ENCODE assay signal across 9 cellular contexts in the genomic region with DNA sequence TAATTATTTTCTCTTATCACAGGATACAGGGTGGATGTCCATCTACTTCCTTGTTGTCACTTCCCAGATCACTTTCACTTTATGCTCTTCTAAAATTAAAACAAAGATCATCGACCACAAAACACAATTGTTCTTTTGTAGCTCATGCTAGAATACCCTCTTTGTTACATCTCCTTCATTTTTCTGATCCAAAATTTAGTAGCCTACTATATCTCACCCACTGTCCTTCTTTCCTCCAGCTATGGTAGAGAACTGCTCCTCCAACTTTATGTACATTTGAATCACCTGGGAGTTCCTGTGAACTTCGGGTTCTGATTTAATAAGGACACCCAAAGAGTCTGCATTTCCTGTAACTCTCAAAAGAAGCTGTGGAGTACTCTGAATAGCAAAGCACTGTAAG. TPM values are rescaled to one million over a fixed set of nuclear protein-coding genes. Genes with fewer than 3 reads are reported as not detected.
DNase-seq lines count a peak whose midpoint lies in the region; ATAC-seq and TF ChIP-seq lines count a peak whose summit lies in the region.
"Had no signal": no experiment of that assay in that cellular context is flagged by ENCODE, and none has a peak within 500 bp of the region (broad histone marks: within the 10 kb centered on the region; RNA-seq: fewer than 3 reads in every experiment).

No MANE protein-coding gene starts in this region.

- H3K9me3 ChIP-seq in heart right ventricle (no peaks in the 10 kb centered on the region), prostate gland (no peaks in the 10 kb centered on the region)

- TF ChIP-seq POLR2A in prostate gland (IDR thresholded peaks at IDR 0.05), result no peak

- ATAC-seq in heart right ventricle, result no peak
- no peak for ATAC-seq in Right ventricle myocardium superior (ENCODE audit: poor library complexity)
- no peak for ATAC-seq in activated naive CD4-positive, alpha-beta T cell treated with anti-CD3 and anti-CD28 coated beads, Interleukin-2, amount 50 U/mL, for 72 hours
- ATAC-seq in GM18867 (IDR thresholded peaks at IDR 0.05; ENCODE audit: unreplicated experiment), result no peak
- ATAC-seq in HG02981 (IDR thresholded peaks at IDR 0.05; ENCODE audit: unreplicated experiment), result no peak

- H3K4me1 Mint-ChIP-seq in mesothelial cell of epicardium (peaks cover 32% of the 10 kb centered on the region), type B pancreatic cell (ENCODE audit: unreplicated experiment) (peaks cover 7% of the 10 kb centered on the region)

- peaks cover 0 to 42% (median 31%) of the 10 kb centered on the region in 9 donors for H3K4me1 ChIP-seq in heart right ventricle
- no peaks in the 10 kb centered on the region for H3K4me1 ChIP-seq in prostate gland (replicated peaks)

- peaks cover 10 to 14% of the 10 kb centered on the region in 2 donors for H3K9me3 Mint-ChIP-seq in activated naive CD4-positive, alpha-beta T cell treated with anti-CD3 and anti-CD28 coated beads, Interleukin-2, amount 50 U/mL, for 72 hours
- H3K9me3 Mint-ChIP-seq in mesothelial cell of epicardium (peaks cover 7% of the 10 kb centered on the region), type B pancreatic cell (peaks cover 10% of the 10 kb centered on the region)

- H3K27ac ChIP-seq in heart right ventricle (peak overlapping the region; percentile 11 to 97 (median 94)), prostate gland (no peak overlapping the region)

- H3K36me3 ChIP-seq in heart right ventricle, result no peaks in the 10 kb centered on the region
- H3K36me3 ChIP-seq in prostate gland, result no peaks in the 10 kb centered on the region

- no peak overlapping the region for H3K4me3 Mint-ChIP-seq in mesothelial cell of epicardium
- H3K4me3 Mint-ChIP-seq in type B pancreatic cell, result peak overlapping the region; percentile 84

- H3K27me3 Mint-ChIP-seq in mesothelial cell of epicardium (ENCODE audit: low read depth) (peaks cover 12% of the 10 kb centered on the region), type B pancreatic cell (peaks cover 28% of the 10 kb centered on the region)

- 16 to 40% methylated on average over 2 of the region's 2 CpGs for WGBS in heart right ventricle, 2 donors
- WGBS in prostate gland, result 42% methylated on average over 2 of the region's 2 CpGs

- H3K4me3 ChIP-seq in heart right ventricle (peak overlapping the region in 5 of 10 donors; percentile 1 to 97 (median 86)), prostate gland (no peak overlapping the region)

- no peak for DNase-seq in heart right ventricle
- DNase-seq in Right ventricle myocardium superior, result no peak
- DNase-seq in activated naive CD4-positive, alpha-beta T cell treated with anti-CD3 and anti-CD28 coated beads, Interleukin-2, amount 50 U/mL, for 72 hours (ENCODE audit: low spot score in 2 of 2), result no peak
- no peak for DNase-seq in mesothelial cell of epicardium (ENCODE audit: low spot score in 2 of 2, unreplicated experiment in 2 of 2)
- no peak for DNase-seq in type B pancreatic cell (ENCODE audit: extremely low spot score, unreplicated experiment)
- DNase-seq in prostate gland (ENCODE audit: low spot score), result no peak
- DNase-seq: NCI-H2171 had no signal

- peak overlapping the region; percentile 31 to 91 for H3K27ac Mint-ChIP-seq in activated naive CD4-positive, alpha-beta T cell treated with anti-CD3 and anti-CD28 coated beads, Interleukin-2, amount 50 U/mL, for 72 hours
- H3K27ac Mint-ChIP-seq in mesothelial cell of epicardium (peak overlapping the region; percentile 18), type B pancreatic cell (peak overlapping the region; percentile 96)

- peaks cover 21 to 30% of the 10 kb centered on the region in 2 donors for H3K36me3 Mint-ChIP-seq in activated naive CD4-positive, alpha-beta T cell treated with anti-CD3 and anti-CD28 coated beads, Interleukin-2, amount 50 U/mL, for 72 hours
- H3K36me3 Mint-ChIP-seq in mesothelial cell of epicardium (no peaks in the 10 kb centered on the region), type B pancreatic cell (peaks cover 7% of the 10 kb centered on the region)

- TF ChIP-seq CTCF in heart right ventricle (IDR thresholded peaks at IDR 0.05), result no peak
- TF ChIP-seq CTCF in mesothelial cell of epicardium (IDR thresholded peaks at IDR 0.05; ENCODE audit: unreplicated experiment), result no peak
- TF ChIP-seq CTCF in type B pancreatic cell (conservative IDR thresholded peaks at IDR 0.05), result no peak
- no peak for TF ChIP-seq CTCF in prostate gland (IDR thresholded peaks at IDR 0.05)

- intact Hi-C loops in heart right ventricle (cut with DNase I) (loop anchor here in 4 of 10 donors (5.0 to 10.0 kb wide), 4 partner anchors 155 to 872 kb away; a partner anchor contains a TSS), Right ventricle myocardium superior (cut with DNase I) (no loop called here), prostate gland (cut with DNase I) (no loop called here)

- H3K27me3 ChIP-seq in heart right ventricle (no peaks in the 10 kb centered on the region), prostate gland (replicated peaks; ENCODE audit: insufficient read depth) (no peaks in the 10 kb centered on the region)

RNA-seq across cellular contexts. Expression of a gene that starts 1.2 kb away (rescaled TPM):
- total RNA-seq in heart right ventricle (10 to 100 TPM; 20.8 to 52.8 (median 34.7) TPM), Right ventricle myocardium superior (27.4 TPM), mesothelial cell of epicardium (45.6 to 49.7 TPM (median 48.0 TPM) in 3 replicates), type B pancreatic cell (ENCODE audit: low replicate concordance) (41.0 and 66.0 TPM in 2 replicates), prostate gland (10 to 100 TPM; 49.4 to 55.7 TPM)
- polyA plus RNA-seq in heart right ventricle, result 1 to 10 TPM; 5.3 to 8.3 TPM
- total RNA-seq in activated naive CD4-positive, alpha-beta T cell treated with anti-CD3 and anti-CD28 coated beads, Interleukin-2, amount 50 U/mL, for 72 hours, result 10 to 100 TPM; 44.1 to 56.1 TPM

Comparison
In these comparisons a context has a peak if more than half of its experiments do, and no peak if none do; other contexts are left out.
1. H3K27ac ChIP-seq: peak in heart right ventricle (10 of 10); none in prostate gland (0 of 2).
2. H3K27ac Mint-ChIP-seq: peak in every context shown above with its lines; median percentile 96 in type B pancreatic cell; 61 in activated naive CD4-positive, alpha-beta T cell treated with anti-CD3 and anti-CD28 coated beads, Interleukin-2, amount 50 U/mL, for 72 hours; 18 in mesothelial cell of epicardium.